ENCODE assay signal across 24 cellular contexts in the genomic region with DNA sequence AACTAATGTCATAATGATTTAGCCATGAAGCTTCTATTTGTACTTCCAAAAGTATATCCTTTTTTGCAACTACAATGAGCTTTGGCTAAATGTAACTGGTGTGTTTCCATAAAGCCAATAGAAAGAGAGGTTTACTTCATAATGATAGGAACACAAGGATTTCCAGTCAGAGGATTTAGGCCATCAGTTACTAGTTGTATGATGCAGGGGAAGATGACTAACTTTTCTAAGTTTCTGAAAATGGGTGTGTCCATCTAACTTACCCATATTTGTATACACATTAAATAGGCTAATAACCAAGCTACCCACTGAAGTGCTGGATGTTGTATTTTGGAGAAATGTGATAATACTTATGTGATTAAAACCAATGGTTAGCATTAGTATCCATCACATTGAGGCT.
"Had no signal": no experiment of that assay in that cellular context is flagged by ENCODE, and none has a peak within 500 bp of the region (broad histone marks: within the 10 kb centered on the region; RNA-seq: fewer than 3 reads in every experiment).

No MANE protein-coding gene starts in this region.

- H3K27me3 ChIP-seq: gastrocnemius medialis, tibial nerve had no signal

- H3K27ac ChIP-seq: gastrocnemius medialis, left ventricle myocardium inferior, tibial nerve had no signal

- FAIRE-seq: endothelial cell of umbilical vein had no signal

- H3K27ac Mint-ChIP-seq: activated naive CD8-positive, alpha-beta T cell; activated T-cell treated with anti-CD3 and anti-CD28 coated beads, Interleukin-2, amount 50 U/mL, for 72 hours; brain; natural killer cell treated with Interleukin-12 subunit alpha and Interleukin-12 subunit beta and Interleukin-15 and Interleukin-18, amount 100 ng/mL, for 72 hours had no signal

- H3K4me1 ChIP-seq: left ventricle myocardium inferior had no signal

- H3K27me3 Mint-ChIP-seq: activated naive CD8-positive, alpha-beta T cell; brain; natural killer cell treated with Interleukin-12 subunit alpha and Interleukin-12 subunit beta and Interleukin-15 and Interleukin-18, amount 100 ng/mL, for 72 hours had no signal

- H3K4me3 ChIP-seq: gastrocnemius medialis, left ventricle myocardium inferior, lung, mucosa of descending colon, tibial nerve had no signal

- H3K9me3 Mint-ChIP-seq: activated T-cell treated with anti-CD3 and anti-CD28 coated beads, Interleukin-2, amount 50 U/mL, for 72 hours; brain; natural killer cell treated with Interleukin-12 subunit alpha and Interleukin-12 subunit beta and Interleukin-15 and Interleukin-18, amount 100 ng/mL, for 72 hours had no signal

- H3K9me3 ChIP-seq: gastrocnemius medialis, left ventricle myocardium inferior, mucosa of descending colon, tibial nerve had no signal

- H3K4me3 Mint-ChIP-seq: activated naive CD8-positive, alpha-beta T cell; activated T-cell treated with anti-CD3 and anti-CD28 coated beads, Interleukin-2, amount 50 U/mL, for 72 hours; brain; natural killer cell treated with Interleukin-12 subunit alpha and Interleukin-12 subunit beta and Interleukin-15 and Interleukin-18, amount 100 ng/mL, for 72 hours had no signal

- DNase-seq: activated CD4-positive, alpha-beta T cell treated with anti-CD3 and anti-CD28 coated beads for 4 hours; activated CD4-positive, alpha-beta T cell treated with anti-CD3 and anti-CD28 coated beads, Interleukin-2, amount 50 U/mL, for 4 hours; activated CD4-positive, CD25-positive, alpha-beta regulatory T cell; activated naive CD4-positive, alpha-beta T cell treated with Interleukin-2 at 50 U/mL for 16 hours; activated T-cell treated with anti-CD3 and anti-CD28 coated beads for 4 hours; activated T-cell treated with anti-CD3 and anti-CD28 coated beads, Interleukin-2, amount 50 U/mL, for 72 hours; anterior cingulate cortex; caudate nucleus; gastrocnemius medialis; glutamatergic neuron; islet precursor cell; left ventricle myocardium inferior; mucosa of descending colon; posterior cingulate gyrus; right cardiac atrium; stimulated activated CD4-positive, alpha-beta T cell treated with anti-CD3 and anti-CD28 coated beads, Interleukin-15, amount 100 ng/mL, for 24 hours; stimulated activated naive CD4-positive, alpha-beta T cell; T-helper 2 cell had no signal
